In genomic region chr9:128116104-128117083, GRCh38 we compare ENCODE assay signal across 17 cellular contexts. TPM values are rescaled to one million over a fixed set of nuclear protein-coding genes. Genes with fewer than 3 reads are reported as not detected.
DNase-seq lines count a peak whose midpoint lies in the region; ATAC-seq and TF ChIP-seq lines count a peak whose summit lies in the region.
"Had no signal": no experiment of that assay in that cellular context is flagged by ENCODE, and none has a peak within 500 bp of the region (broad histone marks: within the 10 kb centered on the region; RNA-seq: fewer than 3 reads in every experiment).

No MANE protein-coding gene starts in this region.

- H3K9me3 Mint-ChIP-seq in CD4-positive, alpha-beta T cell: no peaks in the 10 kb centered on the region
- H3K9me3 Mint-ChIP-seq: activated CD8-positive, alpha-beta T cell treated with anti-CD3 and anti-CD28 coated beads for 36 hours; CD4-positive, alpha-beta memory T cell; immature natural killer cell had no signal

- no peak for TF ChIP-seq CTCF in body of pancreas (IDR thresholded peaks at IDR 0.05)
- TF ChIP-seq CTCF in upper lobe of right lung (IDR thresholded peaks at IDR 0.05): no peak
- TF ChIP-seq CTCF in CD4-positive, alpha-beta T cell (IDR thresholded peaks at IDR 0.05): no peak
- no peak for TF ChIP-seq CTCF in MM.1S (IDR thresholded peaks at IDR 0.05; ENCODE audit: low read length)

- H3K27ac Mint-ChIP-seq in CD4-positive, alpha-beta T cell: no peak overlapping the region
- H3K27ac Mint-ChIP-seq: activated CD8-positive, alpha-beta T cell treated with anti-CD3 and anti-CD28 coated beads for 36 hours; immature natural killer cell had no signal

- H2AFZ ChIP-seq in MM.1S (ENCODE audit: low read length): no peak overlapping the region

- POLR2A ChIA-PET in CD4-positive, alpha-beta T cell (lab: Charles Lee): interaction anchor here (1.1 to 1.7 kb wide), 2 partner anchors 10 to 12 kb away, joined by 3 to 7 read pairs; partner anchors contain the start of gene PTGES2

- H3K27me3 Mint-ChIP-seq in CD4-positive, alpha-beta T cell: no peaks in the 10 kb centered on the region
- H3K27me3 Mint-ChIP-seq: activated CD8-positive, alpha-beta T cell treated with anti-CD3 and anti-CD28 coated beads for 36 hours; CD4-positive, alpha-beta memory T cell had no signal

- no peaks in the 10 kb centered on the region for H3K79me2 ChIP-seq in MM.1S (ENCODE audit: low read length)

- H3K27me3 ChIP-seq in body of pancreas (no peaks in the 10 kb centered on the region), mucosa of stomach (ENCODE audit: control insufficient read depth, insufficient read depth, low read length) (no peaks in the 10 kb centered on the region), upper lobe of right lung (no peaks in the 10 kb centered on the region), MM.1S (replicated peaks; ENCODE audit: insufficient read depth, low read length) (no peaks in the 10 kb centered on the region)
- no peaks in the 10 kb centered on the region for H3K27me3 ChIP-seq in CD4-positive, alpha-beta T cell (ENCODE audit: control insufficient read depth, insufficient read depth, low read length)

- no peaks in the 10 kb centered on the region for H3K9me3 ChIP-seq in body of pancreas
- H3K9me3 ChIP-seq in mucosa of stomach (ENCODE audit: control insufficient read depth, low read length): no peaks in the 10 kb centered on the region
- no peaks in the 10 kb centered on the region for H3K9me3 ChIP-seq in upper lobe of right lung
- no peaks in the 10 kb centered on the region for H3K9me3 ChIP-seq in CD4-positive, alpha-beta T cell (ENCODE audit: control insufficient read depth, low read length)
- H3K9me3 ChIP-seq in MM.1S (replicated peaks; ENCODE audit: insufficient read depth, low read length): no peaks in the 10 kb centered on the region
- H3K9me3 ChIP-seq: thoracic aorta had no signal

- H4K20me1 ChIP-seq in MM.1S (ENCODE audit: insufficient read depth, low read length): no peaks in the 10 kb centered on the region

- peak overlapping the region; percentile 79 to 95 (median 92) for H3K27ac ChIP-seq in body of pancreas
- no peak overlapping the region for H3K27ac ChIP-seq in upper lobe of right lung
- H3K27ac ChIP-seq in CD4-positive, alpha-beta T cell (ENCODE audit: low read depth, low read length): no peak overlapping the region
- H3K27ac ChIP-seq in MM.1S (ENCODE audit: low read length): no peak overlapping the region
- H3K27ac ChIP-seq: thoracic aorta had no signal

- H3K36me3 ChIP-seq in body of pancreas (replicated peaks in 1 of 2; ENCODE audit: insufficient read depth in 1 of 2, low read depth in 2 of 2) (peaks cover 0 to 6% of the 10 kb centered on the region in 2 donors), mucosa of stomach (ENCODE audit: control insufficient read depth, insufficient read depth, low read length) (no peaks in the 10 kb centered on the region), upper lobe of right lung (peaks cover 10% of the 10 kb centered on the region), MM.1S (replicated peaks; ENCODE audit: insufficient read depth, low read length) (no peaks in the 10 kb centered on the region)

- intact Hi-C loops in Right ventricle myocardium inferior (cut with DNase I): loop anchor here (5.0 kb wide), 1 partner anchor 174 kb away; no protein-coding TSS in a partner anchor
- intact Hi-C loops in cardiac septum (cut with DNase I): loop anchor here (1.0 to 5.0 kb wide), 3 partner anchors 44 to 173 kb away; no protein-coding TSS in a partner anchor
- intact Hi-C loops in body of pancreas (cut with DNase I): no loop called here
- intact Hi-C loops in upper lobe of right lung (cut with DNase I): loop anchor here (10.0 kb wide), 1 partner anchor 172 kb away; no protein-coding TSS in a partner anchor
- intact Hi-C loops in CD4-positive, alpha-beta T cell (cut with DNase I, micrococcal nuclease): loop anchor here (1.0 to 10.0 kb wide), 6 partner anchors 11 to 179 kb away; partner anchors contain the start of genes DPM2 (in 1 of the 2) and PTGES2 (in 1 of the 2)

- H3K4me3 ChIP-seq in body of pancreas (no peak overlapping the region), mucosa of stomach (ENCODE audit: low read length) (no peak overlapping the region), upper lobe of right lung (no peak overlapping the region), MM.1S (ENCODE audit: low read length) (no peak overlapping the region)
- H3K4me3 ChIP-seq: thoracic aorta had no signal

- no peaks in the 10 kb centered on the region for H3F3A ChIP-seq in MM.1S (ENCODE audit: insufficient read depth, low read length)

- DNase-seq in Right ventricle myocardium inferior (ENCODE audit: missing footprints) (peak; percentile 35), cardiac septum (ENCODE audit: low spot score) (no peak), body of pancreas (peak in 2 of 4 donors; percentile 3 to 22), upper lobe of right lung (peak; percentile 62), NCI-H2029 treated with DMSO at 0.1 percent for 48 hours (lab: John Stamatoyannopoulos, UW) (no peak), MM.1S (no peak)
- DNase-seq in CD4-positive, alpha-beta T cell: no peak
- DNase-seq: CD4-positive, alpha-beta memory T cell; immature natural killer cell; midbrain; NCI-H1694; NCI-H510A treated with DMSO at 0.1 percent for 48 hours had no signal

- no peak overlapping the region for H3K4me3 Mint-ChIP-seq in CD4-positive, alpha-beta T cell
- H3K4me3 Mint-ChIP-seq: activated CD8-positive, alpha-beta T cell treated with anti-CD3 and anti-CD28 coated beads for 36 hours; CD4-positive, alpha-beta memory T cell; immature natural killer cell had no signal

- TF ChIP-seq POLR2A in body of pancreas (IDR thresholded peaks at IDR 0.05): no peak

- peaks cover 6% of the 10 kb centered on the region for H3K4me1 Mint-ChIP-seq in CD4-positive, alpha-beta T cell (ENCODE audit: low read depth)

- H3K4me2 ChIP-seq in MM.1S (ENCODE audit: low read depth, low read length): no peak overlapping the region

- 84 to 85% methylated on average over 14 to 16 of the region's 16 CpGs for WGBS in body of pancreas, 2 donors

- H3K36me3 Mint-ChIP-seq in CD4-positive, alpha-beta T cell (ENCODE audit: low read depth): peaks cover 16% of the 10 kb centered on the region

- H3K9ac ChIP-seq in mucosa of stomach (ENCODE audit: low read length): peak overlapping the region; percentile 97
- no peak overlapping the region for H3K9ac ChIP-seq in MM.1S (ENCODE audit: low read length)

- no peak for ATAC-seq in Right ventricle myocardium inferior
- ATAC-seq in body of pancreas: no peak
- no peak for ATAC-seq in upper lobe of right lung
- no peak for ATAC-seq in CD4-positive, alpha-beta T cell (ENCODE audit: poor library complexity)

- peaks cover 62% of the 10 kb centered on the region for H3K4me1 ChIP-seq in body of pancreas
- peaks cover 44% of the 10 kb centered on the region for H3K4me1 ChIP-seq in mucosa of stomach (ENCODE audit: control insufficient read depth, insufficient read depth, low read length)
- H3K4me1 ChIP-seq in upper lobe of right lung: peaks cover 11% of the 10 kb centered on the region
- no peaks in the 10 kb centered on the region for H3K4me1 ChIP-seq in MM.1S (ENCODE audit: low read length)

- CTCF ChIA-PET in CD4-positive, alpha-beta T cell (lab: Charles Lee): interaction anchor here (1.0 to 1.9 kb wide), 3 partner anchors 12 to 82 kb away, joined by 3 to 6 read pairs (median 5); no protein-coding TSS in a partner anchor

- no peaks in the 10 kb centered on the region for H3K9me2 ChIP-seq in MM.1S (replicated peaks; ENCODE audit: insufficient read depth, low read length)

RNA-seq across cellular contexts. Expression of gene PTGES2, which starts 11.1 kb away (rescaled TPM):
- total RNA-seq in Right ventricle myocardium inferior (158 TPM), cardiac septum (136 TPM), body of pancreas (100 to 1,000 TPM in 1 of 2 donors, 10 to 100 TPM in 1; 55.8 to 145 TPM), upper lobe of right lung (35.1 TPM)
- 10 to 100 TPM; 43.7 to 43.8 TPM for total RNA-seq in CD4-positive, alpha-beta T cell

RNA-seq across cellular contexts. Expression of gene LCN2, which starts 32.9 kb away (rescaled TPM):
- total RNA-seq in Right ventricle myocardium inferior: not detected
- 2.0 TPM for total RNA-seq in cardiac septum
- total RNA-seq in body of pancreas: 10 to 100 TPM in 1 of 2 donors, 1 to 10 TPM in 1; 4.9 to 24.6 TPM
- total RNA-seq in upper lobe of right lung: 14.3 TPM
- total RNA-seq in CD4-positive, alpha-beta T cell: not detected
- total RNA-seq: activated CD8-positive, alpha-beta T cell treated with anti-CD3 and anti-CD28 coated beads for 36 hours; CD4-positive, alpha-beta memory T cell; glomerular endothelial cell; OCI-LY7; thoracic aorta had no signal

RNA-seq across cellular contexts. Expression of gene BBLN, which starts 43.7 kb away (rescaled TPM):
- total RNA-seq in Right ventricle myocardium inferior (36.1 TPM), cardiac septum (65.7 TPM), body of pancreas (100 to 1,000 TPM; 113 to 129 TPM), upper lobe of right lung (39.0 TPM)
- total RNA-seq in CD4-positive, alpha-beta T cell: 10 to 100 TPM; 53.6 to 55.9 TPM

RNA-seq across cellular contexts. Expression of gene SLC25A25, which starts 48.4 kb away (rescaled TPM):
- total RNA-seq in Right ventricle myocardium inferior: 5.9 TPM
- 5.6 TPM for total RNA-seq in cardiac septum
- total RNA-seq in body of pancreas: 10 to 100 TPM; 31.4 to 36.6 TPM
- 34.7 TPM for total RNA-seq in upper lobe of right lung
- 10 to 100 TPM; 16.9 to 17.7 TPM for total RNA-seq in CD4-positive, alpha-beta T cell

RNA-seq across cellular contexts. Expression of gene NAIF1, which starts 49.3 kb away (rescaled TPM):
- total RNA-seq in Right ventricle myocardium inferior (5.1 TPM), cardiac septum (6.2 TPM), body of pancreas (1 to 10 TPM; 1.3 to 4.9 TPM), upper lobe of right lung (11.8 TPM)
- 10 to 100 TPM; 11.5 to 16.8 TPM for total RNA-seq in CD4-positive, alpha-beta T cell

Comparison
In these comparisons a context has a peak if more than half of its experiments do, and no peak if none do; other contexts are left out.
1. DNase-seq: peak in Right ventricle myocardium inferior (single experiment) and upper lobe of right lung (single experiment); none in cardiac septum (single experiment), NCI-H2029 treated with DMSO at 0.1 percent for 48 hours (single experiment), CD4-positive, alpha-beta T cell (0 of 10) and MM.1S (single experiment).
2. H3K27ac ChIP-seq: peak in body of pancreas (4 of 4); none in upper lobe of right lung (single experiment), CD4-positive, alpha-beta T cell (single experiment) and MM.1S (single experiment).